Comparison of ENCODE assay signal across 10 cellular contexts in genomic region chr17:42761638-42762037, GRCh38. TPM values are rescaled to one million over a fixed set of nuclear protein-coding genes. Genes with fewer than 3 reads are reported as not detected.
DNase-seq lines count a peak whose midpoint lies in the region; TF ChIP-seq lines count a peak whose summit lies in the region.
"Had no signal": no experiment of that assay in that cellular context is flagged by ENCODE, and none has a peak within 500 bp of the region (broad histone marks: within the 10 kb centered on the region; RNA-seq: fewer than 3 reads in every experiment).

No MANE protein-coding gene starts in this region.

- H3K27ac ChIP-seq in ascending aorta, result peak overlapping the region in 1 of 2 donors; percentile 55
- H3K27ac ChIP-seq in layer of hippocampus (ENCODE audit: low read depth, low read length), result peak overlapping the region; percentile 35
- no peak overlapping the region for H3K27ac ChIP-seq in smooth muscle cell (ENCODE audit: low read depth)
- H3K27ac ChIP-seq: SJCRH30 had no signal

- WGBS in smooth muscle cell (ENCODE audit: low lambda C conversion rate), result 77% methylated on average over 12 of the region's 12 CpGs

- H3K4me3 ChIP-seq in H7 (ENCODE audit: insufficient read depth, low read depth, low read length) (peak overlapping the region; percentile 59), ascending aorta (peak overlapping the region; percentile 71 to 78), smooth muscle cell (peak overlapping the region; percentile 58)
- H3K4me3 ChIP-seq: SJCRH30 had no signal

- TF ChIP-seq CTCF in ascending aorta (IDR thresholded peaks at IDR 0.05), result no peak
- TF ChIP-seq CTCF in smooth muscle cell (IDR thresholded peaks at IDR 0.05; ENCODE audit: borderline replicate concordance, insufficient read depth, poor library complexity, severe bottlenecking), result no peak

- H3K27me3 ChIP-seq in H7 (ENCODE audit: control insufficient read depth, insufficient read depth, low read length), result peaks cover 28% of the 10 kb centered on the region
- peaks cover 13% of the 10 kb centered on the region for H3K27me3 ChIP-seq in ascending aorta
- H3K27me3 ChIP-seq in layer of hippocampus (ENCODE audit: control insufficient read depth, insufficient read depth, low read length), result no peaks in the 10 kb centered on the region
- H3K27me3 ChIP-seq in smooth muscle cell (ENCODE audit: low read depth), result peaks cover 8% of the 10 kb centered on the region
- H3K27me3 ChIP-seq: SJCRH30 had no signal

- no peaks in the 10 kb centered on the region for H3K36me3 ChIP-seq in H7 (replicated peaks; ENCODE audit: control insufficient read depth, insufficient read depth, low read length)
- no peaks in the 10 kb centered on the region for H3K36me3 ChIP-seq in ascending aorta
- H3K36me3 ChIP-seq in smooth muscle cell (ENCODE audit: low read depth), result no peaks in the 10 kb centered on the region
- H3K36me3 ChIP-seq: SJCRH30 had no signal

- H2AFZ ChIP-seq in smooth muscle cell (ENCODE audit: low read depth), result peak overlapping the region; percentile 85

- H3K4me1 ChIP-seq in ascending aorta, result peaks cover 8 to 10% of the 10 kb centered on the region in 2 donors
- H3K4me1 ChIP-seq in smooth muscle cell (ENCODE audit: low read depth), result no peaks in the 10 kb centered on the region

- no peaks in the 10 kb centered on the region for H3K9me3 ChIP-seq in ascending aorta
- H3K9me3 ChIP-seq in smooth muscle cell (replicated peaks; ENCODE audit: low read depth), result no peaks in the 10 kb centered on the region
- H3K9me3 ChIP-seq: SJCRH30 had no signal

- no peak for DNase-seq in H7
- no peak for DNase-seq in ascending aorta (ENCODE audit: low spot score in 2 of 2)
- no peak for DNase-seq in smooth muscle cell (lab: John Stamatoyannopoulos, UW; ENCODE audit: unreplicated experiment)
- DNase-seq in HPDE6-E6E7 (ENCODE audit: extremely low spot score), result no peak
- no peak for DNase-seq in NCI-H2196 treated with DMSO at 0.1 percent for 48 hours (lab: John Stamatoyannopoulos, UW; ENCODE audit: unreplicated experiment)
- no peak for DNase-seq in activated CD4-positive, alpha-beta T cell treated with anti-CD3 and anti-CD28 coated beads, Interleukin-2, amount 50 U/mL, for 48 hours
- DNase-seq in activated CD4-positive, CD25-positive, alpha-beta regulatory T cell (lab: John Stamatoyannopoulos, UW), result no peak
- DNase-seq: Kasumi-1, SJCRH30 had no signal

- no peaks in the 10 kb centered on the region for H3F3A ChIP-seq in smooth muscle cell (ENCODE audit: low read depth)

- peak overlapping the region; percentile 94 for H3K4me2 ChIP-seq in smooth muscle cell

- H3K79me2 ChIP-seq in smooth muscle cell (ENCODE audit: low read depth), result no peaks in the 10 kb centered on the region

- intact Hi-C loops in ascending aorta (cut with DNase I), result loop anchor here (2.0 kb wide), 1 partner anchor 17 kb away; the partner anchor contains the start of gene EZH1

- H3K9ac ChIP-seq in smooth muscle cell (ENCODE audit: low read depth), result no peak overlapping the region

- H4K20me1 ChIP-seq in smooth muscle cell (ENCODE audit: low read depth), result no peaks in the 10 kb centered on the region

RNA-seq across cellular contexts. Expression of gene RAMP2, which starts 0.6 kb away (rescaled TPM):
- total RNA-seq in H7 (2014; rRNA removed; shearing (Covaris generic)), result 10.8 and 13.5 TPM in 2 replicates
- total RNA-seq in ascending aorta, result 80.5 TPM
- total RNA-seq in smooth muscle cell, result 8.6 and 8.9 TPM in 2 replicates
- polyA plus RNA-seq in smooth muscle cell, result 22.0 and 25.7 TPM in 2 replicates
- total RNA-seq: SJCRH30 had no signal

RNA-seq across cellular contexts. Expression of gene VPS25, which starts 11.6 kb away (rescaled TPM):
- total RNA-seq in H7 (2014; rRNA removed; shearing (Covaris generic)), result 146 and 152 TPM in 2 replicates
- 40.9 TPM for total RNA-seq in ascending aorta
- 91.0 and 108 TPM in 2 replicates for total RNA-seq in smooth muscle cell
- 129 and 139 TPM in 2 replicates for polyA plus RNA-seq in smooth muscle cell

RNA-seq across cellular contexts. Expression of gene EZH1, which starts 16.8 kb away (rescaled TPM):
- 13.9 and 26.4 TPM in 2 replicates for total RNA-seq in H7 (2014; rRNA removed; shearing (Covaris generic))
- total RNA-seq in ascending aorta (169 TPM), smooth muscle cell (15.6 and 19.4 TPM in 2 replicates)
- 8.0 and 10.0 TPM in 2 replicates for polyA plus RNA-seq in smooth muscle cell

RNA-seq across cellular contexts. Expression of gene WNK4, which starts 18.8 kb away (rescaled TPM):
- total RNA-seq in H7 (2014; rRNA removed; shearing (Covaris generic)), result 0.24 and 0.44 TPM in 2 replicates
- not detected for total RNA-seq in ascending aorta
- 0.22 and 0.49 TPM in 2 replicates for total RNA-seq in smooth muscle cell
- 0.39 TPM in 1 of 2 replicates, not detected in the other for polyA plus RNA-seq in smooth muscle cell

RNA-seq across cellular contexts. Expression of gene COA3, which starts 36.9 kb away (rescaled TPM):
- total RNA-seq in H7 (2014; rRNA removed; shearing (Covaris generic)), result 75.9 and 89.7 TPM in 2 replicates
- 9.8 TPM for total RNA-seq in ascending aorta
- total RNA-seq in smooth muscle cell, result 71.1 and 106 TPM in 2 replicates
- 127 and 147 TPM in 2 replicates for polyA plus RNA-seq in smooth muscle cell
